ENCODE assay signal across 15 cellular contexts in genomic region chr5:59588922-59589321, GRCh38.
A peak's percentile ranks its signal among the peaks of the same experiment; 100 is the strongest.
DNase-seq lines count a peak whose midpoint lies in the region; ATAC-seq and TF ChIP-seq lines count a peak whose summit lies in the region.
"Had no signal": no experiment of that assay in that cellular context is flagged by ENCODE, and none has a peak within 500 bp of the region (broad histone marks: within the 10 kb centered on the region; RNA-seq: fewer than 3 reads in every experiment).

No MANE protein-coding gene starts in this region.

- H3K27me3 ChIP-seq in KMS-11 (ENCODE audit: insufficient read depth, low read depth) (no peaks in the 10 kb centered on the region), mammary epithelial cell (ENCODE audit: insufficient read depth, low read length) (no peaks in the 10 kb centered on the region), lower lobe of right lung (ENCODE audit: low read depth) (no peaks in the 10 kb centered on the region), left ventricle myocardium inferior (ENCODE audit: low read depth) (no peaks in the 10 kb centered on the region)
- H3K27me3 ChIP-seq: ovary, suprapubic skin had no signal

- dilution Hi-C loops in mammary epithelial cell (cut with HindIII; ENCODE audit: low sequenced_read_pairs) = no loop called here

- H4K20me1 ChIP-seq in KMS-11 (ENCODE audit: insufficient read depth) (no peaks in the 10 kb centered on the region), mammary epithelial cell (ENCODE audit: insufficient read depth, low read length) (no peaks in the 10 kb centered on the region)

- H3K27ac ChIP-seq in KMS-11 (peak overlapping the region; percentile 85; the same call in 1 of the 2 replicates), mammary epithelial cell (ENCODE audit: insufficient read depth, low read depth, low read length) (no peak overlapping the region), lower lobe of right lung (no peak overlapping the region), left ventricle myocardium inferior (replicated peaks) (no peak overlapping the region)
- H3K27ac ChIP-seq: ovary, suprapubic skin had no signal

- peaks cover 1% of the 10 kb centered on the region for H3K36me3 Mint-ChIP-seq in activated T-cell treated with anti-CD3 and anti-CD28 coated beads, Interleukin-2, amount 50 U/mL, for 4 hours (ENCODE audit: insufficient read depth)
- H3K36me3 Mint-ChIP-seq in type B pancreatic cell = no peaks in the 10 kb centered on the region
- H3K36me3 Mint-ChIP-seq: T-cell had no signal

- H3K4me1 ChIP-seq in KMS-11 (ENCODE audit: low read depth, poor library complexity, severe bottlenecking) = peaks cover 68% of the 10 kb centered on the region
- H3K4me1 ChIP-seq in mammary epithelial cell (ENCODE audit: insufficient read depth, low read length) = peaks cover 20% of the 10 kb centered on the region
- H3K4me1 ChIP-seq in lower lobe of right lung = no peaks in the 10 kb centered on the region
- H3K4me1 ChIP-seq in left ventricle myocardium inferior = peaks cover 13% of the 10 kb centered on the region

- H3K79me2 ChIP-seq in KMS-11 (ENCODE audit: insufficient read depth, low read depth) (no peaks in the 10 kb centered on the region), mammary epithelial cell (ENCODE audit: insufficient read depth, low read length) (no peaks in the 10 kb centered on the region)

- CTCF ChIA-PET in mammary epithelial cell (lab: Charles Lee; ENCODE audit: low non-redundant PET) = no interaction called here

- TF ChIP-seq CTCF in KMS-11 (conservative IDR thresholded peaks at IDR 0.05; ENCODE audit: low read depth, low read length) = no peak
- TF ChIP-seq CTCF in mammary epithelial cell (conservative IDR thresholded peaks at IDR 0.05 in 1 of 2, IDR thresholded peaks at IDR 0.05 in 1 of 2; ENCODE audit: extremely low read depth in 1 of 2, insufficient read depth in 1 of 2, low read depth in 1 of 2, low read length in 2 of 2) = no peak
- TF ChIP-seq CTCF in lower lobe of right lung (IDR thresholded peaks at IDR 0.05) = no peak
- TF ChIP-seq CTCF in type B pancreatic cell (conservative IDR thresholded peaks at IDR 0.05) = no peak
- no peak for TF ChIP-seq CTCF in left ventricle myocardium inferior (IDR thresholded peaks at IDR 0.05; ENCODE audit: borderline replicate concordance)

- no peaks in the 10 kb centered on the region for H3K9me3 Mint-ChIP-seq in activated T-cell treated with anti-CD3 and anti-CD28 coated beads, Interleukin-2, amount 50 U/mL, for 4 hours
- H3K9me3 Mint-ChIP-seq in type B pancreatic cell = no peaks in the 10 kb centered on the region
- H3K9me3 Mint-ChIP-seq: memory B cell, T-cell had no signal

- in situ Hi-C loops in mammary epithelial cell (cut with MboI; ENCODE audit: low sequenced_read_pairs in 2 of 2) = no loop called here

- peaks cover 3% of the 10 kb centered on the region for H3K4me1 Mint-ChIP-seq in activated T-cell treated with anti-CD3 and anti-CD28 coated beads, Interleukin-2, amount 50 U/mL, for 4 hours (ENCODE audit: low read depth)
- peaks cover 51% of the 10 kb centered on the region for H3K4me1 Mint-ChIP-seq in type B pancreatic cell (ENCODE audit: unreplicated experiment)

- no peaks in the 10 kb centered on the region for H3K36me3 ChIP-seq in KMS-11 (ENCODE audit: insufficient read depth)
- no peaks in the 10 kb centered on the region for H3K36me3 ChIP-seq in mammary epithelial cell (ENCODE audit: insufficient read depth, low read length)
- H3K36me3 ChIP-seq in lower lobe of right lung = no peaks in the 10 kb centered on the region
- no peaks in the 10 kb centered on the region for H3K36me3 ChIP-seq in left ventricle myocardium inferior
- H3K36me3 ChIP-seq: ovary, suprapubic skin had no signal

- ATAC-seq in lower lobe of right lung (peak; percentile 35 to 69), GM21786 (IDR thresholded peaks at IDR 0.05; ENCODE audit: unreplicated experiment) (no peak)
- no peak for ATAC-seq in activated T-cell treated with anti-CD3 and anti-CD28 coated beads, Interleukin-2, amount 50 U/mL, for 4 hours
- ATAC-seq: T-cell had no signal

- peaks cover 1% of the 10 kb centered on the region for H3K27me3 Mint-ChIP-seq in activated T-cell treated with anti-CD3 and anti-CD28 coated beads, Interleukin-2, amount 50 U/mL, for 4 hours (ENCODE audit: low read depth)
- H3K27me3 Mint-ChIP-seq in type B pancreatic cell = no peaks in the 10 kb centered on the region
- H3K27me3 Mint-ChIP-seq: memory B cell had no signal

- H3K9me3 ChIP-seq in mammary epithelial cell (replicated peaks; ENCODE audit: insufficient read depth, low read length) (no peaks in the 10 kb centered on the region), lower lobe of right lung (no peaks in the 10 kb centered on the region), left ventricle myocardium inferior (replicated peaks) (no peaks in the 10 kb centered on the region)
- H3K9me3 ChIP-seq: ovary, suprapubic skin had no signal

- no peak overlapping the region for H2AFZ ChIP-seq in KMS-11 (ENCODE audit: low read depth)
- H2AFZ ChIP-seq in mammary epithelial cell (ENCODE audit: low read depth, low read length) = no peak overlapping the region

- H3K27ac Mint-ChIP-seq in type B pancreatic cell = no peak overlapping the region
- H3K27ac Mint-ChIP-seq: memory B cell, T-cell had no signal

- DNase-seq in AG08395 (ENCODE audit: low spot score) = peak; percentile 45
- DNase-seq in mammary epithelial cell = peak; percentile 64
- no peak for DNase-seq in lower lobe of right lung
- no peak for DNase-seq in activated T-cell treated with anti-CD3 and anti-CD28 coated beads, Interleukin-2, amount 50 U/mL, for 4 hours
- DNase-seq in type B pancreatic cell (ENCODE audit: extremely low spot score, unreplicated experiment) = no peak
- DNase-seq in left ventricle myocardium inferior = no peak
- DNase-seq: activated CD8-positive, alpha-beta memory T cell treated with anti-CD3 and anti-CD28 coated beads, Interleukin-2, amount 50 U/mL, for 48 hours; cortex of kidney; DMS 273 treated with DMSO at 0.1 percent for 48 hours; ovary; T-cell had no signal

- H3K4me2 ChIP-seq in KMS-11 (peak overlapping the region; percentile 81), mammary epithelial cell (ENCODE audit: insufficient read depth, low read depth, low read length) (no peak overlapping the region)

- intact Hi-C loops in mammary epithelial cell (cut with micrococcal nuclease) = no loop called here
- intact Hi-C loops in lower lobe of right lung (cut with DNase I) = no loop called here
- intact Hi-C loops in left ventricle myocardium inferior (cut with micrococcal nuclease) = no loop called here

- H3K9ac ChIP-seq in KMS-11 (no peak overlapping the region), mammary epithelial cell (ENCODE audit: insufficient read depth, low read length) (no peak overlapping the region)

- H3K4me3 ChIP-seq in KMS-11 (IDR thresholded peaks at IDR 0.05; ENCODE audit: insufficient read depth, low read depth, low read length) (no peak overlapping the region), mammary epithelial cell (replicated peaks in 1 of 3; ENCODE audit: insufficient read depth in 1 of 3, low read depth in 2 of 3, low read length in 3 of 3) (no peak overlapping the region), lower lobe of right lung (no peak overlapping the region), left ventricle myocardium inferior (no peak overlapping the region)
- H3K4me3 ChIP-seq: ovary, suprapubic skin had no signal

- no TSS peak for BruUV-seq in mammary epithelial cell (replicated peaks; lab: Mats Ljungman, UMichigan)

- no peak overlapping the region for H3K4me3 Mint-ChIP-seq in activated T-cell treated with anti-CD3 and anti-CD28 coated beads, Interleukin-2, amount 50 U/mL, for 4 hours
- no peak overlapping the region for H3K4me3 Mint-ChIP-seq in type B pancreatic cell
- H3K4me3 Mint-ChIP-seq: memory B cell, T-cell had no signal

Comparison
In these comparisons a context has a peak if more than half of its experiments do, and no peak if none do; other contexts are left out.
1. DNase-seq: peak in AG08395 (single experiment) and mammary epithelial cell (single experiment); none in lower lobe of right lung (single experiment), activated T-cell treated with anti-CD3 and anti-CD28 coated beads, Interleukin-2, amount 50 U/mL, for 4 hours (single experiment), type B pancreatic cell (single experiment) and left ventricle myocardium inferior (single experiment).
2. ATAC-seq: peak in lower lobe of right lung (2 of 2); none in activated T-cell treated with anti-CD3 and anti-CD28 coated beads, Interleukin-2, amount 50 U/mL, for 4 hours (0 of 2) and GM21786 (single experiment).